ENCODE assay signal across 25 cellular contexts in the genomic region with DNA sequence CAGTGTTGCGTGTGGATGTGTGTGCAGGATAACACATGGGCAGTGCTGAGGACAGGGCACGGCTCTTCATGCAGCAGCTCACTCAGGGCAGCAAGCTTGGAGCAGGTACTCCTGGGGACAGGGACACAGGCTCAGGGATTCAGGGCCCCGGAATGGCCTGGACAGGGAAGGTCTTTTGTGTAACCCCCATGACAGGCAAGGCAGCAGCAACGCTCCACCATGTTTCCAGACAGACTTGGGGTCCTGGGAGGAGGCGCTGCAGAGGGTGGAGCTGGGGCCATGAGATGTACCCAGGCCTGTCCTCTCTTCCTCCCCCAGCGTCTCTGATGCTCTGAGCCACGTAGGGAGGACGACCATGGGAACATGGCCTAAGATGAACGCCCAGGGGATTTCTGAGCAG.
"Had no signal": no experiment of that assay in that cellular context is flagged by ENCODE, and none has a peak within 500 bp of the region (broad histone marks: within the 10 kb centered on the region; RNA-seq: fewer than 3 reads in every experiment).

No MANE protein-coding gene starts in this region.

- H3K4me2 ChIP-seq: SK-N-SH had no signal

- H3K36me3 ChIP-seq: Peyer's patch, SJCRH30 had no signal

- H3K27ac ChIP-seq: Peyer's patch, RWPE1, SJCRH30, VCaP had no signal

- H3K9ac ChIP-seq: SK-N-SH had no signal

- H3K4me3 ChIP-seq: Peyer's patch, SJCRH30 had no signal

- H3K9me3 ChIP-seq: SJCRH30, SK-N-SH had no signal

- H3K4me1 ChIP-seq: Peyer's patch, SJCRH30 had no signal

- H3K27ac Mint-ChIP-seq: activated CD4-positive, alpha-beta memory T cell treated with anti-CD3 and anti-CD28 coated beads, Interleukin-2, amount 10 ng/mL, durations not matched to agents 7 days and 5 days; activated CD4-positive, alpha-beta T cell treated with anti-CD3 and anti-CD28 coated beads for 36 hours had no signal

- H3K27me3 ChIP-seq: Peyer's patch, SJCRH30 had no signal

- H3K4me1 Mint-ChIP-seq: activated CD4-positive, alpha-beta T cell treated with anti-CD3 and anti-CD28 coated beads for 36 hours had no signal

- DNase-seq: activated CD4-positive, alpha-beta memory T cell treated with anti-CD3 and anti-CD28 coated beads, Interleukin-2, amount 10 ng/mL, durations not matched to agents 7 days and 5 days; activated CD4-positive, alpha-beta T cell treated with anti-CD3 and anti-CD28 coated beads for 36 hours; activated CD4-positive, alpha-beta T cell treated with anti-CD3 and anti-CD28 coated beads, Interleukin-2, amount 50 U/mL, for 1 hour; activated CD8-positive, alpha-beta memory T cell treated with anti-CD3 and anti-CD28 coated beads, Interleukin-2, amount 50 U/mL, for 4 hours; activated naive CD4-positive, alpha-beta T cell treated with anti-CD3 and anti-CD28 coated beads, Interleukin-2, amount 50 U/mL, for 16 hours; activated T-cell treated with anti-CD3 and anti-CD28 coated beads, Interleukin-2, amount 50 U/mL, for 1 hour; amniotic stem cell; Karpas-422; MM.1S; NCI-H1105; NCI-H1436; NCI-H1694 treated with DMSO at 0.1 percent for 48 hours; NCI-H2029 treated with DMSO at 0.1 percent for 48 hours; NCI-H510A treated with DMSO at 0.1 percent for 48 hours; NCI-H69; NK-92 treated with Interleukin-12 subunit alpha and Interleukin-12 subunit beta, amount 100 ng/mL, for 24 hours; OCI-M1; Right ventricle myocardium superior; SJCRH30; SK-N-SH; T-helper 1 cell had no signal

- H3K4me3 Mint-ChIP-seq: activated CD4-positive, alpha-beta memory T cell treated with anti-CD3 and anti-CD28 coated beads, Interleukin-2, amount 10 ng/mL, durations not matched to agents 7 days and 5 days; activated CD4-positive, alpha-beta T cell treated with anti-CD3 and anti-CD28 coated beads for 36 hours; brain had no signal

- ATAC-seq: activated CD4-positive, alpha-beta T cell treated with anti-CD3 and anti-CD28 coated beads for 36 hours had no signal
